Comparison of ENCODE assay signal across 1 cellular context in genomic region chr1:23825762-23826522, GRCh38.
TF ChIP-seq lines count a peak whose summit lies in the region.

No MANE protein-coding gene starts in this region.

TF ChIP-seq in HEK293, 187 proteins besides CTCF, POLR2A, EP300 and RAD21 (continued from another document):
- peak; percentile 98 for TF ChIP-seq ZNF362 (tag by site-specific recombination; IDR thresholded peaks at IDR 0.05)
- TF ChIP-seq HIC1 (tag by site-specific recombination; IDR thresholded peaks at IDR 0.05): no peak
- TF ChIP-seq REPIN1 (tag by site-specific recombination; IDR thresholded peaks at IDR 0.05; ENCODE audit: low read depth): no peak
- TF ChIP-seq ZNF701 (tag by site-specific recombination; IDR thresholded peaks at IDR 0.05): no peak
- no peak for TF ChIP-seq ZNF114 (tag by site-specific recombination; IDR thresholded peaks at IDR 0.05)
